ENCODE assay signal across 9 cellular contexts in the genomic region with DNA sequence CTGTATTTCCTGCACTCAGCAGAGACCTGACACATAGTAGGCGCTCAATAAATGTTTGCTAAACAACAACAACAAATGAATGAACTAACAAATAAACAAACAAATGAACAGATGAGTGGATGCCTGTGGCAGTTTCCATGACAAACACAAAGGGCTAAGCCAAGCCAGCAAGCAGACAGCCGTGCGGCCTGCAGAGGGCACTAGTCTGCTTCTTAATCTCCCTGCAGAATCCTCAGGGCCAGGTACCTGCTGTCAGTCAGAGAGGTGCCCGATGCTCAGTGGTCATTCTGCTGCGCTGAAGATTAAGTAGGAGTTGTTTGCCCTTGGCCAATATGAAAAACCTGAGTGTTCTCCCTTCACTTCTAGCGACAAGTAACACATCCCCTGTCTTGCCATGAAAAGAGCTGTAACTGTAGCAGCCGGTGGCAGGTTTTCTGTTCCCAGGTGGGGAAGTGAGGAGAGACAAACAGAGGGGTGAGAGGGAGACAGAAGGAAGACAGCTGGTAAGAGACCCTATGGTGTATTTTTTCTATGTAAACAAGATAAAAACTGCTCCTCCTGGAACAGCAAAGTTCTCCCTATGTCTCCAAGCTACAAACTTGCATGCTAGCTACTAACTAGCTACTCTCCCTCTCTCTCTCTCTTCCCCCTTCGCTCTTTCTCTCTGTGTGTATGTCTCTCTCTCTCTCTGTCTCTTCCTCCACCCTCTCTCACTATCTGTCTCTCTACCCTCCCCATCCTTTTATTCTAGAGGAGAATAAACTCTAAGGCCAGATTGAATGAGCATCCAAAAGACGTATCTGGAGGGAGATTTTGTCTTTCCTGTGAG. TPM values are rescaled to one million over a fixed set of nuclear protein-coding genes. Genes with fewer than 3 reads are reported as not detected.
DNase-seq lines count a peak whose midpoint lies in the region; ATAC-seq and TF ChIP-seq lines count a peak whose summit lies in the region.
"Had no signal": no experiment of that assay in that cellular context is flagged by ENCODE, and none has a peak within 500 bp of the region (broad histone marks: within the 10 kb centered on the region; RNA-seq: fewer than 3 reads in every experiment).

A gene (plus strand): TSS at position 779 of the 829 bp plus-strand sequence. CDS start 112 bp downstream, outside the sequence.

- peak; percentile 89 for TF ChIP-seq CTCF in GM20000 (IDR thresholded peaks at IDR 0.05; ENCODE audit: extremely low read depth, missing control alignments)
- TF ChIP-seq CTCF in left lung (IDR thresholded peaks at IDR 0.05) = peak; percentile 51 to 57

- H3K27me3 ChIP-seq in MG63 (no peaks in the 10 kb centered on the region; the same call in 1 of the 2 replicates), left lung (peaks cover 0 to 78% of the 10 kb centered on the region in 2 donors)

- peak; percentile 0 for DNase-seq in DMS153 (lab: John Stamatoyannopoulos, UW)
- DNase-seq in GM20000 (ENCODE audit: low spot score) = peak; percentile 50
- peak; percentile 38 for DNase-seq in MG63
- peak; percentile 3 for DNase-seq in T follicular helper cell (ENCODE audit: low read depth)
- DNase-seq in T47D (ENCODE audit: low read depth in 1 of 2, low spot score in 1 of 2) = peak; percentile 73 to 85
- peak in 1 of 2 donors; percentile 67 for DNase-seq in left lung
- DNase-seq in stimulated activated CD8-positive, alpha-beta memory T cell treated with anti-CD3 and anti-CD28 coated beads, Interleukin-7, amount 100 ng/mL, for 24 hours (ENCODE audit: low read depth) = peak; percentile 16

- H3K36me3 ChIP-seq in MG63 (no peaks in the 10 kb centered on the region), left lung (no peaks in the 10 kb centered on the region)

- ATAC-seq in left lung (peak; percentile 90), GM18520 (IDR thresholded peaks at IDR 0.05; ENCODE audit: unreplicated experiment) (no peak)

- no peaks in the 10 kb centered on the region for H3K4me1 ChIP-seq in left lung

- H3K4me3 ChIP-seq in MG63 = no peak within 1 kb of the TSS
- no peak within 1 kb of the TSS for H3K4me3 ChIP-seq in left lung

- in situ Hi-C loops in T47D (cut with HindIII; ENCODE audit: low pct_unique_long_range_greater_than_20kb, low sequenced_read_pairs) = no loop called here

- H3K9me3 ChIP-seq in MG63 (no peaks in the 10 kb centered on the region), left lung (no peaks in the 10 kb centered on the region)

- no peak within 1 kb of the TSS for H3K27ac ChIP-seq in left lung

- intact Hi-C loops in left lung (cut with DNase I) = no loop called here

RNA-seq across cellular contexts. Expression of the gene that starts here (rescaled TPM):
- total RNA-seq in MG63 (2014; rRNA removed; shearing (Covaris generic); ENCODE audit: low replicate concordance) = not detected in 2 replicates
- not detected for total RNA-seq in left lung
- total RNA-seq: skeletal muscle tissue had no signal

Comparison
In these comparisons a context has a peak if more than half of its experiments do, and no peak if none do; other contexts are left out.
1. Peak in DNase-seq in MG63; RNA of the gene not detected or under 1 TPM.
2. Peak in ATAC-seq in left lung; RNA of the gene not detected or under 1 TPM.